Comparison of ENCODE assay signal across 9 cellular contexts in genomic region chr12:111873113-111873512, GRCh38.
"Had no signal": no experiment of that assay in that cellular context is flagged by ENCODE, and none has a peak within 500 bp of the region (broad histone marks: within the 10 kb centered on the region; RNA-seq: fewer than 3 reads in every experiment).

No MANE protein-coding gene starts in this region.

- H3K4me3 ChIP-seq: HAP-1 had no signal

- ATAC-seq: HCT116 had no signal

- H3K9me3 ChIP-seq: HAP-1 had no signal

- H3K4me2 ChIP-seq: KMS-11 had no signal

- DNase-seq: GOT3, H7, IMR-90, Karpas-422, KBM-7 had no signal

- H3K27ac ChIP-seq: HL-60, KMS-11 had no signal
